18 cellular contexts compared by ENCODE assay signal in genomic region chr18:36717422-36718110, GRCh38.
DNase-seq lines count a peak whose midpoint lies in the region; ATAC-seq and TF ChIP-seq lines count a peak whose summit lies in the region.
"Had no signal": no experiment of that assay in that cellular context is flagged by ENCODE, and none has a peak within 500 bp of the region (broad histone marks: within the 10 kb centered on the region; RNA-seq: fewer than 3 reads in every experiment).

No MANE protein-coding gene starts in this region.

- H3K27ac ChIP-seq in DOHH2 (ENCODE audit: low read depth, low read length): peak overlapping the region; percentile 39
- no peak overlapping the region for H3K27ac ChIP-seq in endodermal cell (ENCODE audit: low read depth, low read length)
- H3K27ac ChIP-seq: HL-60 had no signal

- no peaks in the 10 kb centered on the region for H3K9me2 ChIP-seq in DOHH2 (replicated peaks; ENCODE audit: control insufficient read depth, low read length)

- no peak overlapping the region for H3K27ac Mint-ChIP-seq in endodermal cell
- H3K27ac Mint-ChIP-seq in stimulated activated effector memory CD8-positive, alpha-beta T cell treated with anti-CD3 and anti-CD28 coated beads, Interleukin-12 subunit alpha, Interleukin-12 subunit beta, amount 100 ng/mL, for 72 hours: no peak overlapping the region
- H3K27ac Mint-ChIP-seq: CD4-positive, CD25-positive, alpha-beta regulatory T cell; CD8-positive, alpha-beta memory T cell; GM23338 had no signal

- H3K27me3 ChIP-seq in DOHH2 (ENCODE audit: control insufficient read depth, low read length) (no peaks in the 10 kb centered on the region), endodermal cell (ENCODE audit: control insufficient read depth, insufficient read depth, low read length, poor library complexity, severe bottlenecking) (no peaks in the 10 kb centered on the region)
- H3K27me3 ChIP-seq: BE2C had no signal

- peaks cover 90% of the 10 kb centered on the region for H3K4me1 ChIP-seq in DOHH2 (ENCODE audit: control insufficient read depth, low read length)
- H3K4me1 ChIP-seq in endodermal cell (ENCODE audit: control insufficient read depth, insufficient read depth, low read length): no peaks in the 10 kb centered on the region
- H3K4me1 ChIP-seq: BE2C had no signal

- peak; percentile 53 for DNase-seq in Jurkat, Clone E6-1 (ENCODE audit: low read depth, low spot score)
- DNase-seq in endodermal cell (peak; percentile 35), NCI-H2171 treated with DMSO at 0.1 percent for 48 hours (lab: John Stamatoyannopoulos, UW) (no peak)
- no peak for DNase-seq in stimulated activated effector memory CD8-positive, alpha-beta T cell treated with anti-CD3 and anti-CD28 coated beads, Interleukin-12 subunit alpha, Interleukin-12 subunit beta, amount 100 ng/mL, for 72 hours (ENCODE audit: low spot score in 2 of 2)
- DNase-seq: ACHN; BE2C; C1 segment of cervical spinal cord; CD4-positive, CD25-positive, alpha-beta regulatory T cell; CD8-positive, alpha-beta memory T cell; COR-L47; DMS 273 treated with DMSO at 0.1 percent for 48 hours; DMS53; DND-41; HCEC 1CT had no signal

- H3K4me3 Mint-ChIP-seq in endodermal cell: no peak overlapping the region
- no peak overlapping the region for H3K4me3 Mint-ChIP-seq in stimulated activated effector memory CD8-positive, alpha-beta T cell treated with anti-CD3 and anti-CD28 coated beads, Interleukin-12 subunit alpha, Interleukin-12 subunit beta, amount 100 ng/mL, for 72 hours
- H3K4me3 Mint-ChIP-seq: CD4-positive, CD25-positive, alpha-beta regulatory T cell; CD8-positive, alpha-beta memory T cell; GM23338 had no signal

- H3K9me3 Mint-ChIP-seq in endodermal cell: no peaks in the 10 kb centered on the region
- H3K9me3 Mint-ChIP-seq in stimulated activated effector memory CD8-positive, alpha-beta T cell treated with anti-CD3 and anti-CD28 coated beads, Interleukin-12 subunit alpha, Interleukin-12 subunit beta, amount 100 ng/mL, for 72 hours: no peaks in the 10 kb centered on the region
- H3K9me3 Mint-ChIP-seq: CD4-positive, CD25-positive, alpha-beta regulatory T cell; CD8-positive, alpha-beta memory T cell; GM23338 had no signal

- TF ChIP-seq CTCF in DOHH2 (IDR thresholded peaks at IDR 0.05; ENCODE audit: low read depth, low read length, poor library complexity, severe bottlenecking): no peak
- TF ChIP-seq CTCF in endodermal cell (conservative IDR thresholded peaks at IDR 0.05): no peak

- H4K20me1 ChIP-seq in DOHH2 (ENCODE audit: control insufficient read depth, insufficient read depth, low read depth, low read length): no peaks in the 10 kb centered on the region

- H3K9ac ChIP-seq in endodermal cell (ENCODE audit: extremely low read depth, low read length, poor library complexity, severe bottlenecking): no peak overlapping the region

- H3K4me2 ChIP-seq in DOHH2 (ENCODE audit: low read length): peak overlapping the region; percentile 49
- H3K4me2 ChIP-seq: GM23338 had no signal

- peak overlapping the region; percentile 58 for H3K4me3 ChIP-seq in DOHH2 (ENCODE audit: low read length)
- H3K4me3 ChIP-seq in Jurkat, Clone E6-1 (ENCODE audit: low read length): no peak overlapping the region
- no peak overlapping the region for H3K4me3 ChIP-seq in endodermal cell (ENCODE audit: low read length)
- H3K4me3 ChIP-seq: GM23338 had no signal

- H3K36me3 Mint-ChIP-seq in endodermal cell (ENCODE audit: low read depth): no peaks in the 10 kb centered on the region
- H3K36me3 Mint-ChIP-seq in stimulated activated effector memory CD8-positive, alpha-beta T cell treated with anti-CD3 and anti-CD28 coated beads, Interleukin-12 subunit alpha, Interleukin-12 subunit beta, amount 100 ng/mL, for 72 hours: no peaks in the 10 kb centered on the region
- H3K36me3 Mint-ChIP-seq: CD4-positive, CD25-positive, alpha-beta regulatory T cell; CD8-positive, alpha-beta memory T cell had no signal

- WGBS in endodermal cell (ENCODE audit: insufficient coverage in 1 of 2, insufficient read length in 1 of 2), 2 experiments: 92 to 93% methylated on average over 10 to 12 of the region's 12 CpGs

- no peaks in the 10 kb centered on the region for H3K27me3 Mint-ChIP-seq in endodermal cell (ENCODE audit: insufficient read depth)

- H3K36me3 ChIP-seq in DOHH2 (ENCODE audit: control insufficient read depth, low read length) (peaks cover 30% of the 10 kb centered on the region), endodermal cell (ENCODE audit: control insufficient read depth, insufficient read depth, low read length) (no peaks in the 10 kb centered on the region)
- H3K36me3 ChIP-seq: BE2C had no signal

- peaks cover 9% of the 10 kb centered on the region; the same call in 1 of the 2 replicates for H3F3A ChIP-seq in DOHH2 (ENCODE audit: control insufficient read depth, insufficient read depth)

- ATAC-seq in stimulated activated effector memory CD8-positive, alpha-beta T cell treated with anti-CD3 and anti-CD28 coated beads, Interleukin-12 subunit alpha, Interleukin-12 subunit beta, amount 100 ng/mL, for 72 hours: peak; percentile 14
- ATAC-seq in HG02852 (IDR thresholded peaks at IDR 0.05; ENCODE audit: unreplicated experiment): no peak
- ATAC-seq: GM23338 had no signal

- no peaks in the 10 kb centered on the region for H3K9me3 ChIP-seq in DOHH2 (ENCODE audit: control insufficient read depth, insufficient read depth, low read length)
- no peaks in the 10 kb centered on the region for H3K9me3 ChIP-seq in endodermal cell (ENCODE audit: control insufficient read depth, low read length)
- H3K9me3 ChIP-seq: BE2C had no signal

- H3K4me1 Mint-ChIP-seq in endodermal cell: no peaks in the 10 kb centered on the region
- no peaks in the 10 kb centered on the region for H3K4me1 Mint-ChIP-seq in stimulated activated effector memory CD8-positive, alpha-beta T cell treated with anti-CD3 and anti-CD28 coated beads, Interleukin-12 subunit alpha, Interleukin-12 subunit beta, amount 100 ng/mL, for 72 hours
- H3K4me1 Mint-ChIP-seq: CD4-positive, CD25-positive, alpha-beta regulatory T cell; CD8-positive, alpha-beta memory T cell had no signal

- H3K79me2 ChIP-seq in DOHH2 (ENCODE audit: control insufficient read depth, low read length): 0 out of 2 replicates have a peak, but pooled peaks cover 2% of the 10 kb centered on the region

Comparison
In these comparisons a context has a peak if more than half of its experiments do, and no peak if none do; other contexts are left out.
1. DNase-seq: peak in Jurkat, Clone E6-1 (single experiment) and endodermal cell (single experiment); none in stimulated activated effector memory CD8-positive, alpha-beta T cell treated with anti-CD3 and anti-CD28 coated beads, Interleukin-12 subunit alpha, Interleukin-12 subunit beta, amount 100 ng/mL, for 72 hours (0 of 2) and NCI-H2171 treated with DMSO at 0.1 percent for 48 hours (single experiment).